ENCODE assay signal across 17 cellular contexts in the genomic region with DNA sequence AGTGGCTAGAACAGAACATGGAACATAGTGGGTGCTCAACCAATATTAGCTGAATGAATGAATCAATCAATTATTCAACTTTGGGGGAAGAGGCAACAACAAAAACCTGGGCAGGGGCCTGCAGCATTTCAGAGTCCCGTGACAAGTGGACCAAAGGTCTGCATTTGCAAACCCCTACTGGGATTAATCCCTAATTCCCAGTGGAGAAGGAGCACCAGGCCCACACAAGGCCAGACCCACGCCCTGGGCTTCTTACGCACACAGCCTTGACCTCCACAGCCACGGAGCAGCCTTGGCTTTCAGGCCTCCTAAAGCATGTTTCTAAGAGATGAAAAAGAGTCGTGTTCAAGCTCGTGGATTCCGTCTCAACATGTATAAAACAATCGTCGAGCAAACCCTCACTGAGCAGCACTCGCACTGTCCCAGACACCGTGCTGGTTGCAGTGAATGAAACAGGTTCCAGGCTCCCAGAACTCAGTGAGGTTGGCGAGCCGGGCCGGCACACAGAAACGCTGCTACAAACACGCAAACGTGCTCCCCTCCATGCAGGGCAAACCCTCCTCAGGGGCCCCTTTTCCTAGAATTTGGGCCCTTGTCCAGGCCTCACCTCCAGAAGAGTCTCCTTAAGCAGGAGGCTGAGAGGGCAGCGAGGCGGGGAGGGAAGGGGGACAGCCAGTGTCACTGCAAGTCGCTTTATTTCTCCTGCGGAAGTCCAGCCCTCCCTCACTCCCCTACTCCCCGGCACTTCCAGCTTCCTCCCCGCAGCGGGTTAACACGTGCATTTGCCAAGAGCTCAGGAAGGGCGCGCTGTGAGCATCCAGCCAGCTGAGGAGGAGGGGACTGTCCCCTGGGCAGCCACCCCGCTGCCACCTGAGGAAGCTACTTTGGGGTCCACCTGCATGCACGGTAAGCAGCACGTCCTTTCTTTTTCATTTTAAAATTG.
"Had no signal": no experiment of that assay in that cellular context is flagged by ENCODE, and none has a peak within 500 bp of the region (broad histone marks: within the 10 kb centered on the region; RNA-seq: fewer than 3 reads in every experiment).

No MANE protein-coding gene starts in this region.

- H3K4me1 ChIP-seq: lower lobe of right lung, suprapubic skin had no signal

- DNase-seq: activated CD4-positive, alpha-beta T cell treated with anti-CD3 and anti-CD28 coated beads for 1 hour; activated CD4-positive, alpha-beta T cell treated with anti-CD3 and anti-CD28 coated beads, Interleukin-2, amount 50 U/mL, for 48 hours; activated gamma-delta T cell; activated T-cell treated with anti-CD3 and anti-CD28 coated beads, Interleukin-2, amount 50 U/mL, for 48 hours; amygdala; dermis blood vessel endothelial cell; esophagus squamous epithelium; foreskin fibroblast; lower lobe of right lung; naive thymus-derived CD4-positive, alpha-beta T cell; occipital lobe; stimulated activated CD4-positive, alpha-beta T cell treated with anti-CD3 and anti-CD28 coated beads, Interleukin-4, amount 100 ng/mL, for 1 hour; stimulated activated CD8-positive, alpha-beta memory T cell treated with anti-CD3 and anti-CD28 coated beads, Interleukin-4, amount 100 ng/mL, for 48 hours; stimulated activated naive CD8-positive, alpha-beta T cell treated with anti-CD3 and anti-CD28 coated beads, Interleukin-15, Interleukin-2, amounts not matched to agents 100 U/mL and 50 U/mL, for 24 hours; T-helper 9 cell had no signal

- H3K4me3 ChIP-seq: esophagus squamous epithelium, lower lobe of right lung, suprapubic skin had no signal

- H3K27ac ChIP-seq: esophagus squamous epithelium, lower lobe of right lung, suprapubic skin had no signal

- ATAC-seq: lower lobe of right lung; naive thymus-derived CD4-positive, alpha-beta T cell; stimulated activated naive CD8-positive, alpha-beta T cell treated with anti-CD3 and anti-CD28 coated beads, Interleukin-15, Interleukin-2, amounts not matched to agents 100 U/mL and 50 U/mL, for 24 hours had no signal

- H3K9me3 ChIP-seq: esophagus squamous epithelium, lower lobe of right lung, suprapubic skin had no signal

- H3K27me3 ChIP-seq: esophagus squamous epithelium, suprapubic skin had no signal

- H3K36me3 ChIP-seq: esophagus squamous epithelium, lower lobe of right lung, suprapubic skin had no signal

- FAIRE-seq: endometrium had no signal
